Comparison of ENCODE assay signal across 1 cellular context in genomic region chr20:53533500-53533899, GRCh38.
TF ChIP-seq lines count a peak whose summit lies in the region.

No MANE protein-coding gene starts in this region.

TF ChIP-seq in HEK293, 187 proteins besides CTCF, POLR2A, EP300 and RAD21 (continued from another document):
- TF ChIP-seq ZNF692 (tag by site-specific recombination; IDR thresholded peaks at IDR 0.05) (no peak), SP3 (tag by site-specific recombination; IDR thresholded peaks at IDR 0.05) (no peak)
